In genomic region chr1:207304710-207305151, GRCh38 we compare ENCODE assay signal across 17 cellular contexts. TPM values are rescaled to one million over a fixed set of nuclear protein-coding genes. Genes with fewer than 3 reads are reported as not detected.
DNase-seq lines count a peak whose midpoint lies in the region; ATAC-seq and TF ChIP-seq lines count a peak whose summit lies in the region.
"Had no signal": no experiment of that assay in that cellular context is flagged by ENCODE, and none has a peak within 500 bp of the region (broad histone marks: within the 10 kb centered on the region; RNA-seq: fewer than 3 reads in every experiment).

No MANE protein-coding gene starts in this region.

- no peaks in the 10 kb centered on the region for H4K20me1 ChIP-seq in PC-3 (ENCODE audit: low read length)

- 0 out of 2 replicates have a peak, but pooled peaks cover 4% of the 10 kb centered on the region for H3K9me2 ChIP-seq in PC-3 (replicated peaks; ENCODE audit: low read length)
- H3K9me2 ChIP-seq: SK-N-SH had no signal

- DNase-seq in NCI-H2196 (lab: John Stamatoyannopoulos, UW; ENCODE audit: unreplicated experiment), result peak; percentile 15
- no peak for DNase-seq in NCI-H2196 treated with DMSO at 0.1 percent for 48 hours (lab: John Stamatoyannopoulos, UW; ENCODE audit: unreplicated experiment)
- peak; percentile 99 for DNase-seq in PC-3
- peak; percentile 86 for DNase-seq in epithelial cell of prostate (ENCODE audit: low read depth, low spot score)
- DNase-seq in retinal pigment epithelial cell (ENCODE audit: low read depth), result peak; percentile 89
- DNase-seq: activated CD4-positive, alpha-beta T cell treated with anti-CD3 and anti-CD28 coated beads, Interleukin-2, amount 10 ng/mL, durations not matched to agents 24 days and 14 days; CD4-positive, alpha-beta T cell; effector memory CD8-positive, alpha-beta T cell; naive thymus-derived CD4-positive, alpha-beta T cell; NCI-H1436 treated with DMSO at 0.1 percent for 48 hours; NCI-H524 treated with DMSO at 0.1 percent for 48 hours; SK-N-SH had no signal

- TF ChIP-seq CTCF in PC-3 (conservative IDR thresholded peaks at IDR 0.05; ENCODE audit: low read depth, low read length), result no peak
- TF ChIP-seq CTCF in retinal pigment epithelial cell (conservative IDR thresholded peaks at IDR 0.05; ENCODE audit: low read depth, low read length), result no peak

- no peak overlapping the region for H3K4me3 ChIP-seq in PC-3 (ENCODE audit: low read length)
- H3K4me3 ChIP-seq in retinal pigment epithelial cell (ENCODE audit: low read length), result no peak overlapping the region
- H3K4me3 ChIP-seq: PC-9 had no signal

- H3K36me3 ChIP-seq in PC-3 (ENCODE audit: low read depth, low read length), result no peaks in the 10 kb centered on the region

- CTCF ChIA-PET in PC-3 (lab: Charles Lee), result interaction anchor here (1.0 to 1.1 kb wide), 2 partner anchors 17 to 100 kb away, joined by 5 to 6 read pairs; partner anchors contain the start of gene CD55

- H3K79me2 ChIP-seq in PC-3 (ENCODE audit: low read length), result no peaks in the 10 kb centered on the region

- H3F3A ChIP-seq in PC-3 (ENCODE audit: low read length, unreplicated experiment), result no peaks in the 10 kb centered on the region

- no peaks in the 10 kb centered on the region for H3K9me3 ChIP-seq in PC-3 (ENCODE audit: low read length)
- H3K9me3 ChIP-seq: SK-N-SH had no signal

- H2AFZ ChIP-seq in PC-3 (ENCODE audit: low read length), result no peak overlapping the region
- H2AFZ ChIP-seq: PC-9 had no signal

- intact Hi-C loops in PC-3 (cut with micrococcal nuclease), result loop anchor here (1.0 to 10.0 kb wide), 5 partner anchors 17 to 280 kb away; partner anchors contain the start of gene CD55

- peak overlapping the region; percentile 68; the same call in 1 of the 2 replicates for H3K4me2 ChIP-seq in PC-3 (ENCODE audit: low read length)
- H3K4me2 ChIP-seq: PC-9, SK-N-SH had no signal

- H3K27ac ChIP-seq in PC-3 (ENCODE audit: low read length) (peak overlapping the region; percentile 89), epithelial cell of prostate (peak overlapping the region; percentile 36)
- H3K27ac ChIP-seq: HL-60, PC-9 had no signal

- ATAC-seq in PC-3, result peak; percentile 88
- no peak for ATAC-seq in HG03442 (IDR thresholded peaks at IDR 0.05; ENCODE audit: unreplicated experiment)
- no peak for ATAC-seq in HG03354 (IDR thresholded peaks at IDR 0.05; ENCODE audit: poor library complexity, severe bottlenecking, unreplicated experiment)
- ATAC-seq in GM18868 (IDR thresholded peaks at IDR 0.05; ENCODE audit: unreplicated experiment), result no peak
- ATAC-seq: effector memory CD8-positive, alpha-beta T cell; naive thymus-derived CD4-positive, alpha-beta T cell had no signal

- peaks cover 38% of the 10 kb centered on the region for H3K4me1 ChIP-seq in PC-3 (ENCODE audit: insufficient read depth, low read length)

- no peaks in the 10 kb centered on the region for H3K27me3 ChIP-seq in PC-3 (ENCODE audit: low read length)

- POLR2A ChIA-PET in PC-3 (lab: Charles Lee; ENCODE audit: unreplicated experiment), result interaction anchor here (0.6 to 1.3 kb wide), 3 partner anchors 16 to 272 kb away, joined by 3 to 10 read pairs (median 3); partner anchors contain the start of genes C1orf116 and CD55

- H3K9ac ChIP-seq in PC-3 (ENCODE audit: low read length), result peak overlapping the region; percentile 65
- H3K9ac ChIP-seq: SK-N-SH had no signal

- BruUV-seq in PC-3 (replicated peaks; lab: Mats Ljungman, UMichigan), result no TSS peak

RNA-seq across cellular contexts. Expression of gene CD55, which starts 16.7 kb away (rescaled TPM):
- 101 and 108 TPM in 2 replicates for total RNA-seq in PC-3 (2014; rRNA removed)
